20 cellular contexts compared by ENCODE assay signal in the genomic region with DNA sequence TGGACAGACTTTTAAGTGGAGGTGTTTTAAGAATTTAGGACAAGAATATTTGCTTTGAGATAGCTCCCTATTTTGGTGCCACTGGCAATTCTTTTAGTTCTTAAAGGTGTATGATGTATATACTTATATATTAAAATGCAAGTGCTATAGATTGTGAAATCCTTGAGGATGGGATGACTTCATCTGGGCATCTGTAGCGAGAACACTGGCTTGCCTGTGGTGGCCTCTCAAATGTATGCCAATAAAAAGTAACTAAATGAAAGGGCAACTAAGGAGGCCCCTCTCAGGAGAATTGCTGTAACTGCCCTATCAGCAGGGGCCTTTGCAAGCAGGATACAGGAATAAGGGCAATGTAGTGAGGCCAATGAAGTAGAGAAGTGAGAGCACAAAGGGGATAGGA. TPM values are rescaled to one million over a fixed set of nuclear protein-coding genes. Genes with fewer than 3 reads are reported as not detected.
DNase-seq lines count a peak whose midpoint lies in the region; ATAC-seq lines count a peak whose summit lies in the region.
"Had no signal": no experiment of that assay in that cellular context is flagged by ENCODE, and none has a peak within 500 bp of the region (broad histone marks: within the 10 kb centered on the region; RNA-seq: fewer than 3 reads in every experiment).

No MANE protein-coding gene starts in this region.

- H3K36me3 Mint-ChIP-seq in T-helper 17 cell (ENCODE audit: low read depth) = no peaks in the 10 kb centered on the region
- H3K36me3 Mint-ChIP-seq in immature natural killer cell = no peaks in the 10 kb centered on the region
- peaks cover 18% of the 10 kb centered on the region for H3K36me3 Mint-ChIP-seq in activated T-helper 1 cell treated with anti-CD3 and anti-CD28 coated beads, Interleukin-12 subunit alpha, Interleukin-12 subunit beta, Interleukin-2, Interleukin-4 antibody, amounts not matched to agents 30 ng/mL and 10 ng/mL and 1 ng/mL, durations not matched to agents 14 hours and 24 hours and 36 hours (ENCODE audit: low read depth)
- H3K36me3 Mint-ChIP-seq: CD4-positive, CD25-positive, alpha-beta regulatory T cell had no signal

- intact Hi-C loops in activated T-helper 1 cell treated with anti-CD3 and anti-CD28 coated beads, Interleukin-12 subunit alpha, Interleukin-12 subunit beta, Interleukin-2, Interleukin-4 antibody, amounts not matched to agents 30 ng/mL and 10 ng/mL and 1 ng/mL, durations not matched to agents 14 hours and 24 hours and 36 hours (cut with micrococcal nuclease) = no loop called here

- peaks cover 14% of the 10 kb centered on the region for H3K27me3 Mint-ChIP-seq in T-helper 17 cell
- peaks cover 2 to 4% (median 4%) of the 10 kb centered on the region in 3 donors for H3K27me3 Mint-ChIP-seq in immature natural killer cell (ENCODE audit: low read depth in 3 of 3)
- H3K27me3 Mint-ChIP-seq in activated T-helper 1 cell treated with anti-CD3 and anti-CD28 coated beads, Interleukin-12 subunit alpha, Interleukin-12 subunit beta, Interleukin-2, Interleukin-4 antibody, amounts not matched to agents 30 ng/mL and 10 ng/mL and 1 ng/mL, durations not matched to agents 14 hours and 24 hours and 36 hours (ENCODE audit: insufficient read depth) = peaks cover 5% of the 10 kb centered on the region
- H3K27me3 Mint-ChIP-seq: activated CD4-positive, alpha-beta memory T cell treated with anti-CD3 and anti-CD28 coated beads, Interleukin-2, amount 10 ng/mL, durations not matched to agents 7 days and 5 days had no signal

- ATAC-seq in T-helper 17 cell = no peak
- ATAC-seq in GM19467 (IDR thresholded peaks at IDR 0.05; ENCODE audit: unreplicated experiment) = no peak
- no peak for ATAC-seq in GM18858 (IDR thresholded peaks at IDR 0.05; ENCODE audit: unreplicated experiment)
- ATAC-seq: activated T-cell treated with anti-CD3 and anti-CD28 coated beads, Interleukin-2, amount 50 U/mL, for 4 hours; WTC11 had no signal

- DNase-seq in NOMO-1 treated with DMSO at 0.1 percent for 48 hours (lab: John Stamatoyannopoulos, UW; ENCODE audit: unreplicated experiment) (peak; percentile 12), NOMO-1 treated with dmso at 0.1 percent for 144 hours (lab: John Stamatoyannopoulos, UW; ENCODE audit: unreplicated experiment) (no peak), T-helper 17 cell (no peak), immature natural killer cell (no peak)
- no peak for DNase-seq in activated T-helper 1 cell treated with anti-CD3 and anti-CD28 coated beads, Interleukin-12 subunit alpha, Interleukin-12 subunit beta, Interleukin-2, Interleukin-4 antibody, amounts not matched to agents 30 ng/mL and 10 ng/mL and 1 ng/mL, durations not matched to agents 14 hours and 24 hours and 36 hours (ENCODE audit: low spot score)
- DNase-seq: activated CD4-positive, alpha-beta memory T cell treated with anti-CD3 and anti-CD28 coated beads, Interleukin-2, amount 10 ng/mL, durations not matched to agents 7 days and 5 days; activated T-cell treated with anti-CD3 and anti-CD28 coated beads, Interleukin-2, amount 50 U/mL, for 4 hours; CD4-positive, CD25-positive, alpha-beta regulatory T cell; heart left ventricle; NCI-H187 treated with DMSO at 0.1 percent for 48 hours; NCI-H446; Right ventricle myocardium superior; testis had no signal

- H3K4me1 Mint-ChIP-seq in T-helper 17 cell = peaks cover 33% of the 10 kb centered on the region
- H3K4me1 Mint-ChIP-seq in immature natural killer cell = peaks cover 42 to 45% of the 10 kb centered on the region in 2 donors
- H3K4me1 Mint-ChIP-seq in activated T-helper 1 cell treated with anti-CD3 and anti-CD28 coated beads, Interleukin-12 subunit alpha, Interleukin-12 subunit beta, Interleukin-2, Interleukin-4 antibody, amounts not matched to agents 30 ng/mL and 10 ng/mL and 1 ng/mL, durations not matched to agents 14 hours and 24 hours and 36 hours (ENCODE audit: low read depth) = peaks cover 38% of the 10 kb centered on the region

- no peaks in the 10 kb centered on the region for H3K9me3 ChIP-seq in T-helper 17 cell (ENCODE audit: control insufficient read depth, low read length, poor library complexity, severe bottlenecking)
- no peaks in the 10 kb centered on the region for H3K9me3 ChIP-seq in skeletal muscle satellite cell (replicated peaks; ENCODE audit: low read length)
- H3K9me3 ChIP-seq: testis had no signal

- peaks cover 35% of the 10 kb centered on the region for H3K4me1 ChIP-seq in skeletal muscle satellite cell (ENCODE audit: control insufficient read depth, insufficient read depth, low read length)

- H3K4me3 ChIP-seq in skeletal muscle satellite cell (ENCODE audit: low read length) = no peak overlapping the region
- H3K4me3 ChIP-seq: testis had no signal

- no peak overlapping the region for H3K27ac Mint-ChIP-seq in T-helper 17 cell
- H3K27ac Mint-ChIP-seq in immature natural killer cell = no peak overlapping the region
- no peak overlapping the region for H3K27ac Mint-ChIP-seq in activated T-helper 1 cell treated with anti-CD3 and anti-CD28 coated beads, Interleukin-12 subunit alpha, Interleukin-12 subunit beta, Interleukin-2, Interleukin-4 antibody, amounts not matched to agents 30 ng/mL and 10 ng/mL and 1 ng/mL, durations not matched to agents 14 hours and 24 hours and 36 hours
- H3K27ac Mint-ChIP-seq: activated CD4-positive, alpha-beta memory T cell treated with anti-CD3 and anti-CD28 coated beads, Interleukin-2, amount 10 ng/mL, durations not matched to agents 7 days and 5 days; progenitor cell of endocrine pancreas; T-helper 1 cell treated with Interleukin-12 subunit alpha and Interleukin-12 subunit beta and Interleukin-4 antibody, amounts not matched to agents 30 μg/mL and 1 μg/mL, for 36 hours; WTC11 had no signal

- H3K9ac ChIP-seq in skeletal muscle satellite cell (ENCODE audit: low read depth, low read length) = no peak overlapping the region

- H3K4me3 Mint-ChIP-seq in T-helper 17 cell = peak overlapping the region; percentile 96
- peak overlapping the region in 3 of 5 donors; percentile 73 to 97 (median 96) for H3K4me3 Mint-ChIP-seq in immature natural killer cell
- H3K4me3 Mint-ChIP-seq in activated T-helper 1 cell treated with anti-CD3 and anti-CD28 coated beads, Interleukin-12 subunit alpha, Interleukin-12 subunit beta, Interleukin-2, Interleukin-4 antibody, amounts not matched to agents 30 ng/mL and 10 ng/mL and 1 ng/mL, durations not matched to agents 14 hours and 24 hours and 36 hours = no peak overlapping the region
- H3K4me3 Mint-ChIP-seq: activated CD4-positive, alpha-beta memory T cell treated with anti-CD3 and anti-CD28 coated beads, Interleukin-2, amount 10 ng/mL, durations not matched to agents 7 days and 5 days; WTC11 had no signal

- H3K27me3 ChIP-seq in skeletal muscle satellite cell (ENCODE audit: control insufficient read depth, insufficient read depth, low read length) = no peaks in the 10 kb centered on the region
- H3K27me3 ChIP-seq: heart left ventricle, testis had no signal

- H3K9me3 Mint-ChIP-seq in immature natural killer cell = peaks cover 0 to 1% (median 0%) of the 10 kb centered on the region in 6 donors
- H3K9me3 Mint-ChIP-seq in activated T-helper 1 cell treated with anti-CD3 and anti-CD28 coated beads, Interleukin-12 subunit alpha, Interleukin-12 subunit beta, Interleukin-2, Interleukin-4 antibody, amounts not matched to agents 30 ng/mL and 10 ng/mL and 1 ng/mL, durations not matched to agents 14 hours and 24 hours and 36 hours = no peaks in the 10 kb centered on the region
- H3K9me3 Mint-ChIP-seq: activated CD4-positive, alpha-beta memory T cell treated with anti-CD3 and anti-CD28 coated beads, Interleukin-2, amount 10 ng/mL, durations not matched to agents 7 days and 5 days; activated naive CD4-positive, alpha-beta T cell treated with anti-CD3 and anti-CD28 coated beads, Interleukin-2, amount 50 U/mL, for 72 hours; activated T-cell treated with anti-CD3 and anti-CD28 coated beads, Interleukin-2, amount 50 U/mL, for 4 hours; CD4-positive, CD25-positive, alpha-beta regulatory T cell; T-helper 1 cell treated with Interleukin-12 subunit alpha and Interleukin-12 subunit beta and Interleukin-4 antibody, amounts not matched to agents 30 μg/mL and 1 μg/mL, for 36 hours; WTC11 had no signal

- peak overlapping the region; percentile 82 for H3K4me2 ChIP-seq in skeletal muscle satellite cell (ENCODE audit: low read length)

- H3K36me3 ChIP-seq in skeletal muscle satellite cell (ENCODE audit: insufficient read depth, low read length) = peaks cover 6% of the 10 kb centered on the region

RNA-seq across cellular contexts. Expression of a gene that starts 2.6 kb away (rescaled TPM):
- 10 to 100 TPM; 10.5 to 16.1 TPM for total RNA-seq in T-helper 17 cell
- polyA plus RNA-seq in immature natural killer cell = 10 to 100 TPM in 1 of 3 donors, 1 to 10 TPM in 2; 4.0 to 15.0 (median 5.1) TPM
- total RNA-seq in skeletal muscle satellite cell (2012; rRNA removed) = 7.4 and 27.4 TPM in 2 replicates
- 21.2 and 21.6 TPM in 2 replicates for total RNA-seq in activated T-helper 1 cell treated with anti-CD3 and anti-CD28 coated beads, Interleukin-12 subunit alpha, Interleukin-12 subunit beta, Interleukin-2, Interleukin-4 antibody, amounts not matched to agents 30 ng/mL and 10 ng/mL and 1 ng/mL, durations not matched to agents 14 hours and 24 hours and 36 hours
